In the genomic region with DNA sequence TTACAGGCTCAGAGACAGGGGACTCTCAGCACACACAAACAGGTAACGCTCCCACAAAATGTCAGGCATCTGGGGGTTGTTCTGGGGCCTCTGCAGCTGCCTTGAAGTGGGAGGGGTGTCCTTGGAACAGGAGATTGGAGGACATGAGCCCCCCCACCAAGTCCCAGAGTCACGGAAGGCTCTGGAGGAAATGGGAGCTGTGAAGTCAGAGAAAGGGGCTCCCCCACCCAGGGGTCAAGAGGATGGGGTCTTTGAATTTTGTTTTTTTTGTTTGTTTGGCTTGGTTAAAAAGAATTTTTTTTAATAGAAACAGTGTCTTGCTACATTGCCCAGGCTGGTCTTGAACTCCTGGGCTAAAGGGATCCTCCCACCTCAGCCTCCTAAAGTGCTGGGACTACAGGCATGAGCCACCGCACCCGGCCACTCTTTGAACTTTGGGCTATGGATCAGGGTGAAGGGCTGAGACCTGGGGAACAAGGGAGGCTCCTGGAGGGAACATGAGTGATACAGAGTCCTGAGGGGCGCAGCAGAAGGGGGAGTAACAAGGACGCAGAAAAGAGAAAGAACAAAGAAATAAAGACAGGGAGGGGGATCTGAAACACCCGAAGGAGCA, we compare ENCODE assay signal across 22 cellular contexts. TPM values are rescaled to one million over a fixed set of nuclear protein-coding genes. Genes with fewer than 3 reads are reported as not detected.
DNase-seq lines count a peak whose midpoint lies in the region; ATAC-seq and TF ChIP-seq lines count a peak whose summit lies in the region.
"Had no signal": no experiment of that assay in that cellular context is flagged by ENCODE, and none has a peak within 500 bp of the region (broad histone marks: within the 10 kb centered on the region; RNA-seq: fewer than 3 reads in every experiment).

No MANE protein-coding gene starts in this region.

- no peaks in the 10 kb centered on the region for H3K27me3 ChIP-seq in right cardiac atrium (ENCODE audit: control insufficient read depth, insufficient read depth)
- H3K27me3 ChIP-seq in subcutaneous abdominal adipose tissue (ENCODE audit: control insufficient read depth in 5 of 5, insufficient read depth in 4 of 5, low read length in 5 of 5): no peaks in the 10 kb centered on the region
- H3K27me3 ChIP-seq: neutrophil had no signal

- peaks cover 0 to 10% (median 8%) of the 10 kb centered on the region in 5 donors for H3K36me3 ChIP-seq in subcutaneous abdominal adipose tissue (ENCODE audit: control insufficient read depth in 5 of 5, insufficient read depth in 5 of 5, low read length in 5 of 5)
- H3K36me3 ChIP-seq: neutrophil had no signal

- peaks cover 42% of the 10 kb centered on the region for H3K4me1 Mint-ChIP-seq in nephron progenitor cell

- no peak overlapping the region for H3K4me3 ChIP-seq in right cardiac atrium (ENCODE audit: low read length)
- no peak overlapping the region for H3K4me3 ChIP-seq in subcutaneous abdominal adipose tissue (ENCODE audit: low read depth in 1 of 5, low read length in 5 of 5)

- ATAC-seq in right cardiac atrium (no peak), left ventricle myocardium superior (no peak), HG03469 (IDR thresholded peaks at IDR 0.05; ENCODE audit: unreplicated experiment) (no peak), HG03571 (IDR thresholded peaks at IDR 0.05; ENCODE audit: unreplicated experiment) (no peak), GM18873 (IDR thresholded peaks at IDR 0.05; ENCODE audit: low FRiP score, unreplicated experiment) (no peak)
- ATAC-seq: left colon had no signal

- H3K9ac ChIP-seq in subcutaneous abdominal adipose tissue (ENCODE audit: low read length in 5 of 5): peak overlapping the region in 1 of 5 donors; percentile 31

- no peak for TF ChIP-seq CTCF in nephron progenitor cell (IDR thresholded peaks at IDR 0.05)

- no peaks in the 10 kb centered on the region for H3K36me3 Mint-ChIP-seq in nephron progenitor cell (ENCODE audit: low read depth)

- peak overlapping the region; percentile 28 for H3K27ac ChIP-seq in right cardiac atrium (ENCODE audit: low read length)
- H3K27ac ChIP-seq in subcutaneous abdominal adipose tissue (ENCODE audit: low read depth, low read length): peak overlapping the region; percentile 10
- H3K27ac ChIP-seq: C4-2B, neutrophil, VCaP had no signal

- no peak overlapping the region for H3K4me3 Mint-ChIP-seq in nephron progenitor cell

- no peaks in the 10 kb centered on the region for H3K9me3 ChIP-seq in right cardiac atrium (ENCODE audit: control insufficient read depth, low read length)
- no peaks in the 10 kb centered on the region for H3K9me3 ChIP-seq in subcutaneous abdominal adipose tissue (ENCODE audit: control insufficient read depth in 5 of 5, low read length in 5 of 5)
- H3K9me3 ChIP-seq: neutrophil had no signal

- no peaks in the 10 kb centered on the region for H3K9me3 Mint-ChIP-seq in nephron progenitor cell

- H3K27ac Mint-ChIP-seq in nephron progenitor cell: peak overlapping the region; percentile 70

- no peak for DNase-seq in right cardiac atrium
- DNase-seq in left ventricle myocardium superior: no peak
- DNase-seq in nephron progenitor cell: no peak
- DNase-seq in NAMALWA (ENCODE audit: low spot score): no peak
- DNase-seq: ACHN; activated CD8-positive, alpha-beta memory T cell treated with anti-CD3 and anti-CD28 coated beads, Interleukin-2, amount 50 U/mL, for 48 hours; activated gamma-delta T cell; central memory CD4-positive, alpha-beta T cell; Karpas-422; NCI-H2029 treated with DMSO at 0.1 percent for 48 hours; stimulated activated CD4-positive, alpha-beta T cell treated with anti-CD3 and anti-CD28 coated beads, Interleukin-1b, Interleukin-23, amount 100 ng/mL, for 48 hours; stimulated activated naive CD4-positive, alpha-beta T cell; T-helper 2 cell had no signal

- intact Hi-C loops in right cardiac atrium (cut with DNase I): no loop called here
- intact Hi-C loops in left ventricle myocardium superior (cut with micrococcal nuclease): no loop called here

- 92% methylated on average over 7 of the region's 7 CpGs for WGBS in right cardiac atrium

- H3K4me1 ChIP-seq in right cardiac atrium (ENCODE audit: control insufficient read depth, insufficient read depth, low read length) (peaks cover 49% of the 10 kb centered on the region), subcutaneous abdominal adipose tissue (ENCODE audit: control insufficient read depth in 5 of 5, insufficient read depth in 5 of 5, low read length in 5 of 5) (peaks cover 3 to 69% (median 38%) of the 10 kb centered on the region in 5 donors)

- peaks cover 11% of the 10 kb centered on the region for H3K27me3 Mint-ChIP-seq in nephron progenitor cell (ENCODE audit: low read depth, poor library complexity)

RNA-seq across cellular contexts. Expression of a gene that starts 46.8 kb away (rescaled TPM):
- 100 to 1,000 TPM; 442 to 647 (median 536) TPM for total RNA-seq in right cardiac atrium
- polyA plus RNA-seq in right cardiac atrium: 243 TPM
- total RNA-seq in left ventricle myocardium superior: 783 TPM
- total RNA-seq: G401 had no signal
